ENCODE assay signal across 10 cellular contexts in the genomic region with DNA sequence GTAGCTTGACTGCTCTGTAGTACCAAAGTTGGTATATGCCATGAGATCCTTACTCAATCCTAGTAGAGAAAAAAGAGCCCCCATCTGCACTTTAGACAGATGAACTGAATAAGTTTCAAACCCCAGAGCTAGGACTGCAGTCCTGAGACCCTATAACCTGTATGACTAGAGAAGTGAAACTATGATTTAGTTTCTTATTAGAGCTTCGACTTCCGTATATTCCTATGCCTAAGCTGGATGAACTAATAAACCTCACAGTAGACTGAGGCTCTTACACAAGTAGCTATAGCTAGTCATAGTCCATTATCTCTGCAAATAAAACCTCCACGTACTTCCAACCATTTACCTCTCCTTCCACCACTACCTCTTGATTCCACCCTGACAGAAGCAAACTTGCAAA. TPM values are rescaled to one million over a fixed set of nuclear protein-coding genes. Genes with fewer than 3 reads are reported as not detected.
A peak's percentile ranks its signal among the peaks of the same experiment; 100 is the strongest.
DNase-seq lines count a peak whose midpoint lies in the region; ATAC-seq and FAIRE-seq lines count a peak whose summit lies in the region.
"Had no signal": no experiment of that assay in that cellular context is flagged by ENCODE, and none has a peak within 500 bp of the region (broad histone marks: within the 10 kb centered on the region; RNA-seq: fewer than 3 reads in every experiment).

No MANE protein-coding gene starts in this region.

- peaks cover 0 to 1% of the 10 kb centered on the region in 2 donors for H3K9me3 Mint-ChIP-seq in stimulated activated naive B cell treated with anti-CD40 and anti-IgM and Interleukin-4, amounts not matched to agents 10 μg/mL and 1 μg/mL and 100 μg/mL, for 72 hours

- H3K27ac Mint-ChIP-seq in stimulated activated naive B cell treated with anti-CD40 and anti-IgM and Interleukin-4, amounts not matched to agents 10 μg/mL and 1 μg/mL and 100 μg/mL, for 72 hours = no peak overlapping the region

- peaks cover 0 to 2% of the 10 kb centered on the region in 2 donors for H3K36me3 Mint-ChIP-seq in stimulated activated naive B cell treated with anti-CD40 and anti-IgM and Interleukin-4, amounts not matched to agents 10 μg/mL and 1 μg/mL and 100 μg/mL, for 72 hours

- H3K27me3 Mint-ChIP-seq in stimulated activated naive B cell treated with anti-CD40 and anti-IgM and Interleukin-4, amounts not matched to agents 10 μg/mL and 1 μg/mL and 100 μg/mL, for 72 hours = no peaks in the 10 kb centered on the region

- no peak for FAIRE-seq in frontal cortex (lab: Jason Lieb, UNC)

- peaks cover 6 to 14% of the 10 kb centered on the region in 2 donors for H3K4me1 Mint-ChIP-seq in stimulated activated naive B cell treated with anti-CD40 and anti-IgM and Interleukin-4, amounts not matched to agents 10 μg/mL and 1 μg/mL and 100 μg/mL, for 72 hours

- DNase-seq in stimulated activated naive B cell treated with anti-CD40 and anti-IgM and Interleukin-4, amounts not matched to agents 10 μg/mL and 1 μg/mL and 100 μg/mL, for 72 hours = no peak
- no peak for DNase-seq in nucleus accumbens (lab: John Stamatoyannopoulos, UW)
- no peak for DNase-seq in activated CD4-positive, CD25-positive, alpha-beta regulatory T cell treated with anti-CD3 and anti-CD28 coated beads, Interleukin-2, amount 50 U/mL, for 72 hours
- DNase-seq in frontal cortex (ENCODE audit: low spot score in 2 of 2) = no peak
- DNase-seq: DMS79 treated with DMSO at 0.1 percent for 48 hours, NCI-H2029 had no signal

- no peak overlapping the region for H3K4me3 Mint-ChIP-seq in stimulated activated naive B cell treated with anti-CD40 and anti-IgM and Interleukin-4, amounts not matched to agents 10 μg/mL and 1 μg/mL and 100 μg/mL, for 72 hours

- ATAC-seq in GM19328 (IDR thresholded peaks at IDR 0.05; ENCODE audit: unreplicated experiment) = peak; percentile 93
- peak; percentile 73 for ATAC-seq in HG02763 (IDR thresholded peaks at IDR 0.05; ENCODE audit: unreplicated experiment)
- ATAC-seq in HG03521 (IDR thresholded peaks at IDR 0.05; ENCODE audit: unreplicated experiment) = peak; percentile 82
- ATAC-seq in stimulated activated naive B cell treated with anti-CD40 and anti-IgM and Interleukin-4, amounts not matched to agents 10 μg/mL and 1 μg/mL and 100 μg/mL, for 72 hours (replicated peaks) = peak; percentile 95 to 97
- ATAC-seq: SK-N-SH treated with all-trans-retinoic acid at 6 μM for 48 hours had no signal

RNA-seq across cellular contexts. Expression of gene OTUD4, which starts 6.3 kb away (rescaled TPM):
- total RNA-seq in frontal cortex = 33.4 TPM
